In genomic region chr11:13440100-13440855, GRCh38 we compare ENCODE assay signal across 8 cellular contexts. TPM values are rescaled to one million over a fixed set of nuclear protein-coding genes. Genes with fewer than 3 reads are reported as not detected.
A peak's percentile ranks its signal among the peaks of the same experiment; 100 is the strongest.
DNase-seq lines count a peak whose midpoint lies in the region; ATAC-seq, FAIRE-seq and TF ChIP-seq lines count a peak whose summit lies in the region.

No MANE protein-coding gene starts in this region.

- DNase-seq in Caki2 (ENCODE audit: low read depth) (peak; percentile 82), MG63 (peak; percentile 62), bronchial epithelial cell (ENCODE audit: low read depth) (peak; percentile 93), kidney (no peak), tibial nerve (ENCODE audit: low spot score in 2 of 2) (no peak), HUDEP-2 (lab: John Stamatoyannopoulos, UW; ENCODE audit: unreplicated experiment in 76 of 76) (no peak), DMS79 treated with DMSO at 0.1 percent for 48 hours (lab: John Stamatoyannopoulos, UW) (no peak)

- intact Hi-C loops in kidney (cut with DNase I) = no loop called here

- in situ Hi-C loops in Caki2 (cut with HindIII; ENCODE audit: low pct_unique_long_range_greater_than_20kb, low sequenced_read_pairs) = no loop called here

- H3K4me1 ChIP-seq in kidney (ENCODE audit: control insufficient read depth in 1 of 2, insufficient read depth in 1 of 2, low read depth in 1 of 2, low read length in 2 of 2) (no peaks in the 10 kb centered on the region), tibial nerve (peaks cover 0 to 17% (median 0%) of the 10 kb centered on the region in 4 donors)

- no peak for TF ChIP-seq EP300 in tibial nerve (IDR thresholded peaks at IDR 0.05)

- TF ChIP-seq CTCF in bronchial epithelial cell (IDR thresholded peaks at IDR 0.05; ENCODE audit: insufficient read depth, low read length, severe bottlenecking) (no peak), kidney (IDR thresholded peaks at IDR 0.05; ENCODE audit: borderline replicate concordance, extremely low read depth, insufficient read depth) (no peak), tibial nerve (IDR thresholded peaks at IDR 0.05) (no peak)

- ATAC-seq in HG03439 (IDR thresholded peaks at IDR 0.05; ENCODE audit: unreplicated experiment) = no peak

- H3K9ac ChIP-seq in kidney (ENCODE audit: low read length in 2 of 2) = peak overlapping the region in 1 of 2 donors; percentile 48

- FAIRE-seq in bronchial epithelial cell (lab: Jason Lieb, UNC) (no peak), kidney (lab: Jason Lieb, UNC) (peak; percentile 62)

- no peaks in the 10 kb centered on the region for H3K27me3 ChIP-seq in MG63
- H3K27me3 ChIP-seq in bronchial epithelial cell (ENCODE audit: control insufficient read depth, insufficient read depth, low read length) = no peaks in the 10 kb centered on the region
- H3K27me3 ChIP-seq in tibial nerve = no peaks in the 10 kb centered on the region

- H3K27ac ChIP-seq in kidney (ENCODE audit: low read depth in 2 of 2, low read length in 2 of 2) (no peak overlapping the region), tibial nerve (peak overlapping the region in 3 of 4 donors; percentile 14 to 25 (median 21))

- H3K36me3 ChIP-seq in MG63 = no peaks in the 10 kb centered on the region
- no peaks in the 10 kb centered on the region for H3K36me3 ChIP-seq in bronchial epithelial cell (ENCODE audit: control insufficient read depth, insufficient read depth, low read length)
- no peaks in the 10 kb centered on the region for H3K36me3 ChIP-seq in kidney (ENCODE audit: control insufficient read depth in 1 of 2, insufficient read depth in 2 of 2, low read length in 2 of 2)
- H3K36me3 ChIP-seq in tibial nerve = no peaks in the 10 kb centered on the region

- H3K4me3 ChIP-seq in MG63 (peak overlapping the region; percentile 36), bronchial epithelial cell (ENCODE audit: low read depth, low read length) (no peak overlapping the region), kidney (ENCODE audit: low read length in 2 of 2) (peak overlapping the region; percentile 26 to 48), tibial nerve (peak overlapping the region in 3 of 4 donors; percentile 4 to 23 (median 14))

- 24% methylated on average over 8 of the region's 8 CpGs for WGBS in tibial nerve, 2 donors

- no peak for TF ChIP-seq POLR2A in tibial nerve (IDR thresholded peaks at IDR 0.05)

- no peaks in the 10 kb centered on the region for H3K9me3 ChIP-seq in MG63
- H3K9me3 ChIP-seq in kidney (ENCODE audit: control insufficient read depth in 1 of 2, low read length in 2 of 2) = no peaks in the 10 kb centered on the region
- no peaks in the 10 kb centered on the region for H3K9me3 ChIP-seq in tibial nerve

RNA-seq across cellular contexts. Expression of gene BTBD10, which starts 22.7 kb away (rescaled TPM):
- 94.8 and 107 TPM in 2 replicates for total RNA-seq in Caki2 (2014; rRNA removed; shearing (Covaris generic); ENCODE audit: low replicate concordance)
- total RNA-seq in MG63 (2014; rRNA removed; shearing (Covaris generic); ENCODE audit: low replicate concordance) = 22.7 and 32.5 TPM in 2 replicates
- total RNA-seq in bronchial epithelial cell = 120 and 128 TPM in 2 replicates
- total RNA-seq in kidney = 27.9 TPM
- polyA plus RNA-seq in kidney (ENCODE audit: insufficient read depth, low read depth, low replicate concordance) = 12.9 TPM
- total RNA-seq in tibial nerve = 10 to 100 TPM; 29.8 to 37.0 (median 33.7) TPM

RNA-seq across cellular contexts. Expression of gene PTH, which starts 55.5 kb away (rescaled TPM):
- not detected in 2 replicates for total RNA-seq in Caki2 (2014; rRNA removed; shearing (Covaris generic); ENCODE audit: low replicate concordance)
- total RNA-seq in MG63 (2014; rRNA removed; shearing (Covaris generic); ENCODE audit: low replicate concordance) = not detected in 2 replicates
- total RNA-seq in bronchial epithelial cell = not detected in 2 replicates
- not detected for total RNA-seq in kidney
- not detected for polyA plus RNA-seq in kidney (ENCODE audit: insufficient read depth, low read depth, low replicate concordance)
- total RNA-seq in tibial nerve = not detected

Comparison
In these comparisons a context has a peak if more than half of its experiments do, and no peak if none do; other contexts are left out.
1. DNase-seq: peak in Caki2 (single experiment), MG63 (single experiment) and bronchial epithelial cell (single experiment); none in kidney (single experiment), tibial nerve (0 of 2), HUDEP-2 (0 of 76) and DMS79 treated with DMSO at 0.1 percent for 48 hours (single experiment).
2. H3K27ac ChIP-seq: peak in tibial nerve (3 of 4); none in kidney (0 of 2).